ENCODE assay signal across 1 cellular context in genomic region chr11:111870887-111871692, GRCh38.
TF ChIP-seq lines count a peak whose summit lies in the region.

Gene ALG9, minus strand, starts transcription at chr11:111871581. Its CDS starts 99 bp downstream, at chr11:111871482.

TF ChIP-seq in HCT116, 20 proteins besides CTCF, POLR2A, EP300 and RAD21 (continued from another document):
- no peak for TF ChIP-seq REST (IDR thresholded peaks at IDR 0.05; ENCODE audit: low read depth)
- TF ChIP-seq ZNF274 (IDR thresholded peaks at IDR 0.05; ENCODE audit: low read depth, low read length) = no peak
- TF ChIP-seq CEBPB (IDR thresholded peaks at IDR 0.05; ENCODE audit: low read depth) = no peak
- TF ChIP-seq SP1 (IDR thresholded peaks at IDR 0.05; ENCODE audit: low read depth) = peak; percentile 70
- TF ChIP-seq YY1 (IDR thresholded peaks at IDR 0.05; ENCODE audit: extremely low read depth, insufficient replicate concordance, low read depth, low read length) = peak; percentile 87
- no peak for TF ChIP-seq JUND (IDR thresholded peaks at IDR 0.05)
- TF ChIP-seq EZH2phosphoT487 (IDR thresholded peaks at IDR 0.05; ENCODE audit: borderline replicate concordance) = no peak
- TF ChIP-seq SRF (IDR thresholded peaks at IDR 0.05; ENCODE audit: low read depth) = no peak
- no peak for TF ChIP-seq EZH2 (IDR thresholded peaks at IDR 0.05)
- peak; percentile 61; the same call in 1 of the 2 replicates for TF ChIP-seq MAX (IDR thresholded peaks at IDR 0.05)
- TF ChIP-seq SIN3A (IDR thresholded peaks at IDR 0.05; ENCODE audit: low read depth) = peak; percentile 72
- TF ChIP-seq ZFX (IDR thresholded peaks at IDR 0.05) = peak; percentile 83
- TF ChIP-seq FOSL1 (IDR thresholded peaks at IDR 0.05; ENCODE audit: low read depth) = no peak
- TF ChIP-seq EGR1 (IDR thresholded peaks at IDR 0.05; ENCODE audit: low read depth) = no peak
- TF ChIP-seq ELF1 (IDR thresholded peaks at IDR 0.05; ENCODE audit: borderline replicate concordance, low read depth) = no peak
- peak; percentile 32 for TF ChIP-seq ZBTB33 (IDR thresholded peaks at IDR 0.05; ENCODE audit: extremely low read depth, insufficient replicate concordance, low read length)
- TF ChIP-seq CBX3 (IDR thresholded peaks at IDR 0.05; ENCODE audit: low read depth) = no peak
